ENCODE assay signal across 1 cellular context in the genomic region with DNA sequence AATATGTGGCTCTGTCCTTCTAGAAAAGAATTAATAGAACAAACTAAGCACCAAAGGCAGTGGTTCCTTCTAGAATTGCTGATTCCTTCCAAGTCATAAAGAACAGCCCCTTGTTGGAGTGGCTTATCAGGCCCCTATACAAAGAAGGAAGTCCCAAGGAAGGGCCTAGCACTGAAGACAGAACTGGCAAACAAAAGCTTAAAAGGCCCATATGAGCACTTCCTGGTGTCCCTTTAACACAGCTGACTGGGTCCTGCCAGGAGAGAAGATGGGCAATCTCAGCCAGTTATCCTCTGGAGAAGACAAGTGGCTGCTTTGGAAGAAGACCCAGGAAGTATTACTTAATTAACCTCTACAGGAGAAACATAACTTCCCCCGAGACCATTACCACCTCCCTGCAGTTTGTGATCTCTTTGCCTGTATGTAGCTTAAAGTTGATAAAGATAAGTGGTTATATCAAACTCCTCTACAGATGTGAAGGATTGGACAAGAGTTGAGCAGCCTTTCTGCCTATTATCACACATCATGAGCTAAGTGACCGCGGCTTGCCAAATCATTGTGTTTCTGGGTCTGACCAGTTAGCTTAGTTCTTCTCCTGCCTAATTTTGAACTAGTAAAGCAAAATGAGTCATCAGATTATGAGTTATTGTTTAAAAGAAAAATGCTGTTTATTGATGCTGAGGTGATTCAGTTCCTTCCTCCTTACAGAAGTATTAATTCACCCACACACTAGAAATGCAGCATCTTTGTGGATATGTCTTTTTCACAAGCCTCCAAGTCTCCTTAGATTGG.
TF ChIP-seq lines count a peak whose summit lies in the region.

No MANE protein-coding gene starts in this region.

TF ChIP-seq in HEK293, 187 proteins besides CTCF, POLR2A, EP300 and RAD21 (continued from another document):
- TF ChIP-seq, protein P1, sequence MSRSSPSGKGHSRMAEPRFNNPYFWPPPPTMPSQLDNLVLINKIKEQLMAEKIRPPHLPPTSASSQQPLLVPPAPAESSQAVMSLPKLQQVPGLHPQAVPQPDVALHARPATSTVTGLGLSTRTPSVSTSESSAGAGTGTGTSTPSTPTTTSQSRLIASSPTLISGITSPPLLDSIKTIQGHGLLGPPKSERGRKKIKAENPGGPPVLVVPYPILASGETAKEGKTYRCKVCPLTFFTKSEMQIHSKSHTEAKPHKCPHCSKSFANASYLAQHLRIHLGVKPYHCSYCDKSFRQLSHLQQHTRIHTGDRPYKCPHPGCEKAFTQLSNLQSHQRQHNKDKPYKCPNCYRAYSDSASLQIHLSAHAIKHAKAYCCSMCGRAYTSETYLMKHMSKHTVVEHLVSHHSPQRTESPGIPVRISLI (tag by site-specific recombination; IDR thresholded peaks at IDR 0.05) = no peak
- TF ChIP-seq ZNF670 (tag by site-specific recombination; IDR thresholded peaks at IDR 0.05; ENCODE audit: low read depth) (no peak), WT1 (tag by site-specific recombination; IDR thresholded peaks at IDR 0.05) (no peak), ZNF600 (tag by site-specific recombination; IDR thresholded peaks at IDR 0.05) (no peak)
- TF ChIP-seq, protein P2, sequence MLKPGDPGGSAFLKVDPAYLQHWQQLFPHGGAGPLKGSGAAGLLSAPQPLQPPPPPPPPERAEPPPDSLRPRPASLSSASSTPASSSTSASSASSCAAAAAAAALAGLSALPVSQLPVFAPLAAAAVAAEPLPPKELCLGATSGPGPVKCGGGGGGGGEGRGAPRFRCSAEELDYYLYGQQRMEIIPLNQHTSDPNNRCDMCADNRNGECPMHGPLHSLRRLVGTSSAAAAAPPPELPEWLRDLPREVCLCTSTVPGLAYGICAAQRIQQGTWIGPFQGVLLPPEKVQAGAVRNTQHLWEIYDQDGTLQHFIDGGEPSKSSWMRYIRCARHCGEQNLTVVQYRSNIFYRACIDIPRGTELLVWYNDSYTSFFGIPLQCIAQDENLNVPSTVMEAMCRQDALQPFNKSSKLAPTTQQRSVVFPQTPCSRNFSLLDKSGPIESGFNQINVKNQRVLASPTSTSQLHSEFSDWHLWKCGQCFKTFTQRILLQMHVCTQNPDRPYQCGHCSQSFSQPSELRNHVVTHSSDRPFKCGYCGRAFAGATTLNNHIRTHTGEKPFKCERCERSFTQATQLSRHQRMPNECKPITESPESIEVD (tag by site-specific recombination; IDR thresholded peaks at IDR 0.05) = no peak
